Comparison of ENCODE assay signal across 1 cellular context in genomic region chr13:40657307-40657706, GRCh38.
TF ChIP-seq lines count a peak whose summit lies in the region.

No MANE protein-coding gene starts in this region.

TF ChIP-seq in H1, 55 proteins besides CTCF, POLR2A, EP300 and RAD21:
- TF ChIP-seq JUND (IDR thresholded peaks at IDR 0.05; ENCODE audit: low read length), result no peak
- TF ChIP-seq ASH2L (IDR thresholded peaks at IDR 0.05; ENCODE audit: low read length), result no peak
- TF ChIP-seq BRCA1 (IDR thresholded peaks at IDR 0.05; ENCODE audit: low read depth, low read length), result no peak
